Comparison of ENCODE assay signal across 8 cellular contexts in the genomic region with DNA sequence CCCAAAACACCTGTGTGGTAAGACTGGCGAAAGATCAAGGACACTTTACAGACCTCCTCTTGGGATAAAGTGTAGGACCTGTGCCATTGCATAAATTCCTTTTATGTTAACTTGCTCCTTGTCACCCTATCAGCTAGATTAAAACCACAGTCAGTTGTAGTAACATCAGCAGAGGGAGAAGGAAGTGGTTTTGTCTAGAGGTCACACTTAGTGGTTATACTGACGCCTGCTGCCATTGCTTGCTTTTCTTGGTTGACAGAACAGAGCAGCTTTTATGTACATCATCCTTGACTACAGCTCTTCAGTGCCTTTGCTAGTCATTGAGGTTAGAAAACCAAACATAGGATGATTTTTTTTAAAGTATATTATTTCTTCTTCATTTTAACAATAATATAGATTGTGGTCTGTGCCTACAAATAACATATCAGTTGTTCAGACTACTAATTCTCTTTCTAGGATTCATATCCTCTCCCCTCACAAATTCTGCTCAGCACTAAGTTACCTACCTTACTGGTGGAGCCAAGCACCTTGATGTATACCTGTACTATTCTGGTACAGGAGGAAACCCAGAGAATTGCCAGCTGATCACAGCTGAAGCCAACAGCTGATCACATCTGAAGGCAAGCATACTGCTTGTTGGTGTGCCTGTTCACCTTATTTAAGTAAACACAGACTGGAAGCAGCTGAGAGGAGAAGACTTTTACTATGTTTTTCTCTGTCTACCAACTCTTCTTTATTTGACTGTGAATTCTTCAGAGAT.
DNase-seq lines count a peak whose midpoint lies in the region; ATAC-seq, FAIRE-seq and TF ChIP-seq lines count a peak whose summit lies in the region.

No MANE protein-coding gene starts in this region.

- no peak overlapping the region for H3K4ac ChIP-seq in trophoblast cell (ENCODE audit: low read depth, low read length)

- no peak overlapping the region for H3K4me2 ChIP-seq in astrocyte (ENCODE audit: low read length)
- H3K4me2 ChIP-seq in trophoblast cell (ENCODE audit: low read length), result peak overlapping the region; percentile 3

- no peaks in the 10 kb centered on the region for H3K79me2 ChIP-seq in astrocyte (ENCODE audit: insufficient read depth, low read length)
- H3K79me2 ChIP-seq in trophoblast cell (ENCODE audit: control insufficient read depth, insufficient read depth, low read length, poor library complexity), result peaks cover 3% of the 10 kb centered on the region

- H3K4me3 ChIP-seq in Jurkat, Clone E6-1 (ENCODE audit: low read length), result no peak overlapping the region
- no peak overlapping the region for H3K4me3 ChIP-seq in astrocyte (ENCODE audit: insufficient read depth, low read depth, low read length)
- H3K4me3 ChIP-seq in trophoblast cell (ENCODE audit: low read depth, low read length), result no peak overlapping the region

- no CpG with 5 or more reads among the region's 2 CpGs for WGBS in trophoblast cell (ENCODE audit: extremely low coverage, insufficient coverage, insufficient read length)

- H3K9me3 ChIP-seq in astrocyte (ENCODE audit: insufficient read depth, low read depth, low read length) (no peaks in the 10 kb centered on the region), trophoblast cell (ENCODE audit: insufficient read depth, low read depth, low read length) (no peaks in the 10 kb centered on the region)

- no peak overlapping the region for H2AK5ac ChIP-seq in trophoblast cell (ENCODE audit: low read length)

- peaks cover 2% of the 10 kb centered on the region for H3K36me3 Mint-ChIP-seq in astrocyte (ENCODE audit: low read depth, unreplicated experiment)

- H4K91ac ChIP-seq in trophoblast cell (ENCODE audit: low read depth, low read length), result no peak overlapping the region

- H2AFZ ChIP-seq in astrocyte (ENCODE audit: low read depth, low read length), result no peak overlapping the region
- H2AFZ ChIP-seq in trophoblast cell (ENCODE audit: insufficient read depth, low read length, poor library complexity), result no peak overlapping the region

- TF ChIP-seq CTCF in astrocyte (IDR thresholded peaks at IDR 0.05; ENCODE audit: insufficient read depth, low read depth, low read length), result no peak

- no peak overlapping the region for H3K23ac ChIP-seq in trophoblast cell (ENCODE audit: low read length)

- peaks cover 47% of the 10 kb centered on the region for H4K20me1 ChIP-seq in astrocyte (ENCODE audit: insufficient read depth, low read length)

- H3K27me3 ChIP-seq in astrocyte (ENCODE audit: insufficient read depth, low read length) (peaks cover 3% of the 10 kb centered on the region), trophoblast cell (ENCODE audit: insufficient read depth, low read length) (no peaks in the 10 kb centered on the region)

- H3K27me3 Mint-ChIP-seq in astrocyte (ENCODE audit: low read depth, unreplicated experiment), result no peaks in the 10 kb centered on the region

- no peak overlapping the region for H3K14ac ChIP-seq in trophoblast cell (ENCODE audit: low read length)

- in situ Hi-C loops in Caki2 (cut with HindIII; ENCODE audit: low pct_unique_long_range_greater_than_20kb, low sequenced_read_pairs), result no loop called here

- H3K18ac ChIP-seq in trophoblast cell (ENCODE audit: low read length), result no peak overlapping the region

- H3K4me3 Mint-ChIP-seq in astrocyte (ENCODE audit: unreplicated experiment), result no peak overlapping the region

- ATAC-seq in GM19372 (IDR thresholded peaks at IDR 0.05; ENCODE audit: low read depth, unreplicated experiment), result peak; percentile 66

- DNase-seq in Caki2 (ENCODE audit: low read depth) (peak; percentile 80), astrocyte (ENCODE audit: low read depth) (peak; percentile 91), trophoblast cell (no peak), OCI-M2 (lab: John Stamatoyannopoulos, UW; ENCODE audit: unreplicated experiment) (no peak), putamen (ENCODE audit: low spot score) (no peak), activated T-cell treated with anti-CD3 and anti-CD28 coated beads for 4 hours (no peak)
- DNase-seq in Jurkat, Clone E6-1 (ENCODE audit: low read depth, low spot score), result peak; percentile 86

- no peak overlapping the region for H2BK120ac ChIP-seq in trophoblast cell (ENCODE audit: insufficient read depth, low read length, poor library complexity)

- H2BK5ac ChIP-seq in trophoblast cell (ENCODE audit: low read depth, low read length, poor library complexity), result no peak overlapping the region

- H3K79me1 ChIP-seq in trophoblast cell (ENCODE audit: low read length), result peaks cover 14% of the 10 kb centered on the region

- H3K4me1 Mint-ChIP-seq in astrocyte (ENCODE audit: low read depth, unreplicated experiment), result peaks cover 8% of the 10 kb centered on the region

- H3K36me3 ChIP-seq in astrocyte (ENCODE audit: insufficient read depth, low read length) (no peaks in the 10 kb centered on the region), trophoblast cell (ENCODE audit: control insufficient read depth in 1 of 2, insufficient read depth in 2 of 2, low read length in 2 of 2) (no peaks in the 10 kb centered on the region)

- no peak overlapping the region for H3K27ac Mint-ChIP-seq in astrocyte (ENCODE audit: unreplicated experiment)

- no peaks in the 10 kb centered on the region for H3K4me1 ChIP-seq in astrocyte (ENCODE audit: insufficient read depth, low read length)
- peaks cover 11 to 22% of the 10 kb centered on the region in 2 experiments for H3K4me1 ChIP-seq in trophoblast cell (ENCODE audit: control insufficient read depth in 1 of 2, insufficient read depth in 2 of 2, low read length in 2 of 2)

- FAIRE-seq in astrocyte (lab: Jason Lieb, UNC), result peak; percentile 20

- no peak overlapping the region for H4K8ac ChIP-seq in trophoblast cell (ENCODE audit: low read depth, low read length)

- no peaks in the 10 kb centered on the region for H3K9me3 Mint-ChIP-seq in astrocyte (ENCODE audit: unreplicated experiment)

- no peak overlapping the region for H3K9ac ChIP-seq in astrocyte (ENCODE audit: low read length)
- H3K9ac ChIP-seq in trophoblast cell (ENCODE audit: low read length), result no peak overlapping the region

- no peak overlapping the region for H2BK12ac ChIP-seq in trophoblast cell (ENCODE audit: low read length)

- no peak overlapping the region for H4K12ac ChIP-seq in trophoblast cell (ENCODE audit: low read depth, low read length)

- no peak overlapping the region for H3K27ac ChIP-seq in astrocyte (ENCODE audit: low read depth, low read length)
- peak overlapping the region; percentile 35 for H3K27ac ChIP-seq in trophoblast cell (ENCODE audit: low read depth, low read length)

Comparison
In these comparisons a context has a peak if more than half of its experiments do, and no peak if none do; other contexts are left out.
1. DNase-seq: peak in Caki2 (single experiment), Jurkat, Clone E6-1 (single experiment) and astrocyte (single experiment); none in trophoblast cell (0 of 2), OCI-M2 (single experiment), putamen (single experiment) and activated T-cell treated with anti-CD3 and anti-CD28 coated beads for 4 hours (single experiment).